Comparison of ENCODE assay signal across 8 cellular contexts in genomic region chr7:150404785-150405583, GRCh38. TPM values are rescaled to one million over a fixed set of nuclear protein-coding genes. Genes with fewer than 3 reads are reported as not detected.
DNase-seq lines count a peak whose midpoint lies in the region; ATAC-seq lines count a peak whose summit lies in the region.

No MANE protein-coding gene starts in this region.

- no peaks in the 10 kb centered on the region for H3K79me2 ChIP-seq in ACC112 (ENCODE audit: control insufficient read depth, insufficient read depth, low read length, unreplicated experiment)

- H3K4me1 ChIP-seq in ACC112 (ENCODE audit: control insufficient read depth, insufficient read depth, low read length, unreplicated experiment): peaks cover 12% of the 10 kb centered on the region

- no peaks in the 10 kb centered on the region for H3K36me3 ChIP-seq in ACC112 (ENCODE audit: insufficient read depth, low read length)

- peak overlapping the region; percentile 77 for H3K4me3 ChIP-seq in ACC112 (ENCODE audit: low read depth, low read length)

- H3K27ac ChIP-seq in ACC112 (ENCODE audit: low read depth, low read length): no peak overlapping the region

- ATAC-seq in GM18511 (IDR thresholded peaks at IDR 0.05; ENCODE audit: unreplicated experiment) (peak; percentile 48), HG03025 (IDR thresholded peaks at IDR 0.05; ENCODE audit: low FRiP score, unreplicated experiment) (peak; percentile 56)

- DNase-seq in NCI-H2171 treated with DMSO at 0.1 percent for 48 hours (lab: John Stamatoyannopoulos, UW): peak; percentile 61
- peak; percentile 62 for DNase-seq in activated CD4-positive, alpha-beta T cell treated with anti-CD3 and anti-CD28 coated beads for 1 hour
- DNase-seq in cerebellum (ENCODE audit: low spot score): peak; percentile 90
- peak; percentile 83 for DNase-seq in kidney tubule cell (ENCODE audit: low spot score)
- peak; percentile 84 for DNase-seq in stimulated activated CD4-positive, alpha-beta T cell treated with anti-CD3 and anti-CD28 coated beads, Interleukin-15, amount 100 ng/mL, for 24 hours

- no peaks in the 10 kb centered on the region for H3K27me3 ChIP-seq in ACC112 (ENCODE audit: insufficient read depth, low read length)

- H2AFZ ChIP-seq in ACC112 (ENCODE audit: low read length, unreplicated experiment): peak overlapping the region; percentile 95

RNA-seq across cellular contexts. Expression of gene ZNF775, which starts 25.9 kb away (rescaled TPM):
- total RNA-seq in cerebellum: 8.2 TPM

RNA-seq across cellular contexts. Expression of gene REPIN1, which starts 36.4 kb away (rescaled TPM):
- 41.2 TPM for total RNA-seq in cerebellum

RNA-seq across cellular contexts. Expression of gene GIMAP8, which starts 45.4 kb away (rescaled TPM):
- 2.5 TPM for total RNA-seq in cerebellum
